Comparison of ENCODE assay signal across 25 cellular contexts in the genomic region with DNA sequence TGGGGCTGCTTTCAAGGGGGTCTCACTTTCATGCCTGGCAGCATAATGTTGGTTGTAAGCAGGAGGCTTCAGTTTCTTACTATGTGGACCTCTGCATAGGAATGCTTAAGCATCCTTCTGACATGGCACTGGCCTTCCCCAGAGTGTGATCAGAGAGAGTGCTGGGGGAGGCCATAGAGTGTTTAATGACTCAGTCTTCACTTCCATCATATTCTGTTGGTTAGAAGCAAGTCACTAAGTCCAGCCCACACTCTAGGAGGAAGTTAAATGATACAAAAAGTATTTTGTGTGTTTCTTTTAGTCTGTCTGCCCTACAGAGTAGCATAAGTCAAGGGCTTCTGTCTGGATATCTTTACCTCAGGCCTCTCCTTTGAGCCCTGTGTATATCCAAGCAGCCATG.
"Had no signal": no experiment of that assay in that cellular context is flagged by ENCODE, and none has a peak within 500 bp of the region (broad histone marks: within the 10 kb centered on the region; RNA-seq: fewer than 3 reads in every experiment).

No MANE protein-coding gene starts in this region.

- H2AFZ ChIP-seq: hepatocyte had no signal

- H3K4me3 Mint-ChIP-seq: activated CD4-positive, alpha-beta memory T cell treated with anti-CD3 and anti-CD28 coated beads for 36 hours; activated CD4-positive, alpha-beta T cell treated with anti-CD3 and anti-CD28 coated beads, Interleukin-2, amount 10 ng/mL, durations not matched to agents 24 days and 14 days; brain; nephron had no signal

- ATAC-seq: gastroesophageal sphincter, left colon, right cardiac atrium had no signal

- H3K4me3 ChIP-seq: adrenal gland, ascending aorta, cardiac muscle cell, coronary artery, dorsolateral prefrontal cortex, gastroesophageal sphincter, hepatocyte, spleen, suprapubic skin, tibial artery had no signal

- H3K27ac Mint-ChIP-seq: activated CD4-positive, alpha-beta memory T cell treated with anti-CD3 and anti-CD28 coated beads for 36 hours; activated CD4-positive, alpha-beta T cell treated with anti-CD3 and anti-CD28 coated beads, Interleukin-2, amount 10 ng/mL, durations not matched to agents 24 days and 14 days; activated naive CD4-positive, alpha-beta T cell treated with anti-CD3 and anti-CD28 coated beads, Interleukin-2, amount 50 U/mL, for 72 hours; brain; nephron had no signal

- H3K36me3 ChIP-seq: adrenal gland, ascending aorta, cardiac muscle cell, suprapubic skin, tibial artery had no signal

- H3K4me2 ChIP-seq: hepatocyte had no signal

- H3K27me3 ChIP-seq: adrenal gland, ascending aorta, cardiac muscle cell, dorsolateral prefrontal cortex, gastroesophageal sphincter, hepatocyte, spleen, suprapubic skin, tibial artery had no signal

- H3K4me1 Mint-ChIP-seq: activated CD4-positive, alpha-beta T cell treated with anti-CD3 and anti-CD28 coated beads, Interleukin-2, amount 10 ng/mL, durations not matched to agents 24 days and 14 days; brain; nephron had no signal

- H3K9me3 ChIP-seq: adrenal gland, gastroesophageal sphincter had no signal

- H3K27ac ChIP-seq: adrenal gland, ascending aorta, cardiac muscle cell, coronary artery, dorsolateral prefrontal cortex, gastroesophageal sphincter, hepatocyte, spleen, suprapubic skin, tibial artery, VCaP had no signal

- H3K27me3 Mint-ChIP-seq: activated CD4-positive, alpha-beta memory T cell treated with anti-CD3 and anti-CD28 coated beads for 36 hours; activated CD4-positive, alpha-beta T cell treated with anti-CD3 and anti-CD28 coated beads, Interleukin-2, amount 10 ng/mL, durations not matched to agents 24 days and 14 days; brain had no signal

- DNase-seq: activated CD4-positive, alpha-beta memory T cell treated with anti-CD3 and anti-CD28 coated beads for 36 hours; activated CD4-positive, alpha-beta T cell treated with anti-CD3 and anti-CD28 coated beads, Interleukin-2, amount 10 ng/mL, durations not matched to agents 24 days and 14 days; activated naive CD4-positive, alpha-beta T cell; activated T-cell treated with anti-CD3 and anti-CD28 coated beads, Interleukin-2, amount 50 U/mL, for 48 hours; adrenal gland; cerebellar nuclear complex; dorsolateral prefrontal cortex; effector memory CD4-positive, alpha-beta T cell; erythroblast; left colon; mammary epithelial cell; posterior cingulate gyrus; right cardiac atrium; spleen; tibial artery had no signal

- H3K4me1 ChIP-seq: adrenal gland, ascending aorta, gastroesophageal sphincter, spleen, suprapubic skin, tibial artery had no signal
